ENCODE assay signal across 9 cellular contexts in the genomic region with DNA sequence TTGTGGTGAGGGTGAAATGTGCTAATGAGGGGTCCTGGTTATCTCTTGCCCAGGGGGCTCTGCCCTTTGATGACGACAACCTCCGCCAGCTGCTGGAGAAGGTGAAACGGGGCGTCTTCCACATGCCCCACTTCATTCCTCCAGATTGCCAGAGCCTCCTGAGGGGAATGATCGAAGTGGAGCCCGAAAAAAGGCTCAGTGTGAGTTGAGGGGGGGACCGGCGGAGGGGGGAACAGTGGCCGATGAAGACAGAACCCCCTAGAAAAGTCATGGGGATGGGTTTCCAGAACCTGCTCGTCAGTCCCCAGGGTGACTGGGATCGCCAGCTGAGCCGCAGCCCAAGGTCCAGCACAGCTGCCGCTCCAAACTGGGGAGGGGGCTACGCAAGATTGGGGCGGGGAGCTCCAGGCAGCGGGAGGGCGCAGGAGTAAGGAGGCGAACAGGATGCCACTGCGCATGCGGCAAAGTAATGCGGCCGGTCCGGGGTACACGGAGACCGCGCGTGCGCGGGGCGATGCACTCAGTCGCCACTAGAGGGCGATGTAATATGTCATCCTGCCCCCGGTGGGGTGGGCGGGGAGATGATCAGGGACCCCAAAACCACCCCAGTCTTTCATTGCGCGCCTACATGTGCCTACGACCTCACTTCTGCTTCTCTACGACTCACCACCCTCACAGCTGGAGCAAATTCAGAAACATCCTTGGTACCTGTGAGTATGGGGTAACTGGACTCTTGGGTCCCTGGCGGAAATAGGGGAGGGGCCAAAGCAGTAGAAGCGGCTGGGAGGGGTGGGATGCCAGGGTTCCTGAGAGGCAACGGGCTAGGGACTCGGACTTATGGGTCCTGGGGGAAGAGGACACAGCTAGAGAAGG. TPM values are rescaled to one million over a fixed set of nuclear protein-coding genes. Genes with fewer than 3 reads are reported as not detected.
DNase-seq lines count a peak whose midpoint lies in the region; ATAC-seq and TF ChIP-seq lines count a peak whose summit lies in the region.
"Had no signal": no experiment of that assay in that cellular context is flagged by ENCODE, and none has a peak within 500 bp of the region (broad histone marks: within the 10 kb centered on the region; RNA-seq: fewer than 3 reads in every experiment).

No MANE protein-coding gene starts in this region.

- ATAC-seq in GM23338, result peak; percentile 66
- ATAC-seq in right cardiac atrium, result peak; percentile 87 to 90
- peak; percentile 93 for ATAC-seq in sciatic nerve

- H3K4me2 ChIP-seq in GM23338, result peak overlapping the region; percentile 76

- H3K27me3 ChIP-seq in GM23338 (ENCODE audit: insufficient read depth) (no peaks in the 10 kb centered on the region), right cardiac atrium (ENCODE audit: control insufficient read depth, insufficient read depth) (no peaks in the 10 kb centered on the region)

- H4K20me1 ChIP-seq in GM23338 (replicated peaks; ENCODE audit: insufficient read depth), result no peaks in the 10 kb centered on the region; the same call in 1 of the 2 replicates

- H3K36me3 Mint-ChIP-seq in GM23338 (ENCODE audit: low read depth), result peaks cover 60% of the 10 kb centered on the region
- H3K36me3 Mint-ChIP-seq in T-helper 1 cell treated with Interleukin-12 subunit alpha and Interleukin-12 subunit beta and Interleukin-4 antibody, amounts not matched to agents 30 μg/mL and 1 μg/mL, for 36 hours (ENCODE audit: low read depth), result peaks cover 2% of the 10 kb centered on the region

- no peak overlapping the region for H3K27ac Mint-ChIP-seq in GM23338
- H3K27ac Mint-ChIP-seq in T-helper 1 cell treated with Interleukin-12 subunit alpha and Interleukin-12 subunit beta and Interleukin-4 antibody, amounts not matched to agents 30 μg/mL and 1 μg/mL, for 36 hours, result peak overlapping the region; percentile 95

- H3K9me3 Mint-ChIP-seq in GM23338, result no peaks in the 10 kb centered on the region
- no peaks in the 10 kb centered on the region for H3K9me3 Mint-ChIP-seq in T-helper 1 cell treated with Interleukin-12 subunit alpha and Interleukin-12 subunit beta and Interleukin-4 antibody, amounts not matched to agents 30 μg/mL and 1 μg/mL, for 36 hours

- no peaks in the 10 kb centered on the region for H3K9me3 ChIP-seq in right cardiac atrium (ENCODE audit: control insufficient read depth, low read length)

- H3K79me2 ChIP-seq in GM23338 (replicated peaks; ENCODE audit: insufficient read depth), result no peaks in the 10 kb centered on the region

- peaks cover 7% of the 10 kb centered on the region; the same call in 1 of the 2 replicates for H3K36me3 ChIP-seq in GM23338 (ENCODE audit: insufficient read depth)

- peak overlapping the region; percentile 61; the same call in 1 of the 2 replicates for H3K27ac ChIP-seq in GM23338 (ENCODE audit: low read depth)
- H3K27ac ChIP-seq in right cardiac atrium (ENCODE audit: low read length), result no peak overlapping the region

- peaks cover 18% of the 10 kb centered on the region for H3K27me3 Mint-ChIP-seq in GM23338 (ENCODE audit: insufficient read depth, low read depth, poor library complexity)
- no peaks in the 10 kb centered on the region for H3K27me3 Mint-ChIP-seq in T-helper 1 cell treated with Interleukin-12 subunit alpha and Interleukin-12 subunit beta and Interleukin-4 antibody, amounts not matched to agents 30 μg/mL and 1 μg/mL, for 36 hours (ENCODE audit: low read depth)

- H3F3A ChIP-seq in GM23338 (replicated peaks; ENCODE audit: low read depth), result peaks cover 29% of the 10 kb centered on the region

- intact Hi-C loops in right cardiac atrium (cut with DNase I) (loop anchor here in 3 of 4 donors (5.0 to 10.0 kb wide), 3 partner anchors 73 to 86 kb away; partner anchors contain the start of genes IL11 (in 1 of the 3), RPL28 (in 1 of the 3), TMEM190 (in 1 of the 3) and TMEM238 (in 1 of the 3)), sciatic nerve (cut with DNase I) (loop anchor here (5.0 kb wide), 1 partner anchor 81 kb away; the partner anchor contains the start of gene TMEM238)

- peak; percentile 80 to 93 for TF ChIP-seq CTCF in GM23338 (conservative IDR thresholded peaks at IDR 0.05; ENCODE audit: low read depth in 2 of 2)

- 17% methylated on average over 42 of the region's 42 CpGs for WGBS in right cardiac atrium

- H3K4me1 ChIP-seq in GM23338 (ENCODE audit: insufficient read depth) (peaks cover 10% of the 10 kb centered on the region), right cardiac atrium (ENCODE audit: control insufficient read depth, insufficient read depth, low read length) (no peaks in the 10 kb centered on the region)

- H3K4me3 Mint-ChIP-seq in GM23338, result peak overlapping the region; percentile 61
- peak overlapping the region; percentile 96 for H3K4me3 Mint-ChIP-seq in T-helper 1 cell treated with Interleukin-12 subunit alpha and Interleukin-12 subunit beta and Interleukin-4 antibody, amounts not matched to agents 30 μg/mL and 1 μg/mL, for 36 hours

- H3K9me2 ChIP-seq in GM23338 (ENCODE audit: insufficient read depth), result no peaks in the 10 kb centered on the region

- peak; percentile 88 for DNase-seq in DMS153 treated with DMSO at 0.1 percent for 48 hours (lab: John Stamatoyannopoulos, UW; ENCODE audit: unreplicated experiment)
- peak; percentile 96 for DNase-seq in GM23338 (ENCODE audit: low spot score)
- DNase-seq in NAMALWA (ENCODE audit: low spot score), result peak; percentile 92
- peak; percentile 24 for DNase-seq in amniotic stem cell (lab: John Stamatoyannopoulos, UW)
- DNase-seq in right cardiac atrium, result peak; percentile 91 to 96 (median 96)
- peak; percentile 95 for DNase-seq in sciatic nerve (ENCODE audit: low spot score)
- no peak for DNase-seq in NCI-H2171 (lab: John Stamatoyannopoulos, UW)

- peaks cover 26% of the 10 kb centered on the region for H3K4me1 Mint-ChIP-seq in GM23338
- peaks cover 8% of the 10 kb centered on the region for H3K4me1 Mint-ChIP-seq in T-helper 1 cell treated with Interleukin-12 subunit alpha and Interleukin-12 subunit beta and Interleukin-4 antibody, amounts not matched to agents 30 μg/mL and 1 μg/mL, for 36 hours (ENCODE audit: low read depth)

- no peak overlapping the region for H2AFZ ChIP-seq in GM23338

- H3K4me3 ChIP-seq in GM23338, result peak overlapping the region; percentile 48; the same call in 1 of the 2 replicates
- H3K4me3 ChIP-seq in right cardiac atrium (ENCODE audit: low read length), result peak overlapping the region; percentile 17

RNA-seq across cellular contexts. Expression of gene BRSK1, which starts 17.9 kb away (rescaled TPM):
- total RNA-seq in GM23338 (2014; rRNA removed; shearing (Covaris generic)), result 11.3 and 17.2 TPM in 2 replicates
- polyA plus RNA-seq in GM23338 (2016; fragmentation: Nextera tagmentation; extraction: Ambion mirVana), result 2.3 and 3.4 TPM in 2 replicates
- total RNA-seq in right cardiac atrium, result 10 to 100 TPM; 17.2 to 20.5 (median 19.5) TPM
- polyA plus RNA-seq in right cardiac atrium, result 11.9 TPM
- 6.5 TPM for total RNA-seq in sciatic nerve

RNA-seq across cellular contexts. Expression of gene HSPBP1, which starts 21.8 kb away (rescaled TPM):
- total RNA-seq in GM23338 (2014; rRNA removed; shearing (Covaris generic)), result 91.0 and 91.1 TPM in 2 replicates
- 81.9 and 83.6 TPM in 2 replicates for polyA plus RNA-seq in GM23338 (2016; fragmentation: Nextera tagmentation; extraction: Ambion mirVana)
- total RNA-seq in right cardiac atrium, result 10 to 100 TPM; 27.7 to 35.1 (median 31.3) TPM
- polyA plus RNA-seq in right cardiac atrium, result 48.0 TPM
- 16.1 TPM for total RNA-seq in sciatic nerve

RNA-seq across cellular contexts. Expression of gene TMEM150B, which starts 23.4 kb away (rescaled TPM):
- not detected in 2 replicates for total RNA-seq in GM23338 (2014; rRNA removed; shearing (Covaris generic))
- polyA plus RNA-seq in GM23338 (2016; fragmentation: Nextera tagmentation; extraction: Ambion mirVana), result 0.29 and 0.40 TPM in 2 replicates
- 1 to 10 TPM; 2.0 to 2.4 (median 2.2) TPM for total RNA-seq in right cardiac atrium
- 0.68 TPM for polyA plus RNA-seq in right cardiac atrium
- 5.1 TPM for total RNA-seq in sciatic nerve
- total RNA-seq: pulmonary artery endothelial cell had no signal

RNA-seq across cellular contexts. Expression of gene KMT5C, which starts 38.0 kb away (rescaled TPM):
- total RNA-seq in GM23338 (2014; rRNA removed; shearing (Covaris generic)), result 34.3 and 43.2 TPM in 2 replicates
- polyA plus RNA-seq in GM23338 (2016; fragmentation: Nextera tagmentation; extraction: Ambion mirVana) (12.9 and 14.2 TPM in 2 replicates), right cardiac atrium (6.3 TPM)
- total RNA-seq in right cardiac atrium (1 to 10 TPM; 6.7 to 9.8 (median 8.4) TPM), sciatic nerve (18.1 TPM)

RNA-seq across cellular contexts. Expression of gene PPP6R1, which starts 42.9 kb away (rescaled TPM):
- 62.5 and 70.8 TPM in 2 replicates for total RNA-seq in GM23338 (2014; rRNA removed; shearing (Covaris generic))
- polyA plus RNA-seq in GM23338 (2016; fragmentation: Nextera tagmentation; extraction: Ambion mirVana), result 22.2 and 24.9 TPM in 2 replicates
- total RNA-seq in right cardiac atrium, result 10 to 100 TPM; 39.3 to 43.5 (median 41.4) TPM
- polyA plus RNA-seq in right cardiac atrium, result 31.7 TPM
- 40.4 TPM for total RNA-seq in sciatic nerve
